11 cellular contexts compared by ENCODE assay signal in genomic region chr5:72134226-72134625, GRCh38. TPM values are rescaled to one million over a fixed set of nuclear protein-coding genes. Genes with fewer than 3 reads are reported as not detected.
DNase-seq lines count a peak whose midpoint lies in the region; ATAC-seq and TF ChIP-seq lines count a peak whose summit lies in the region.
"Had no signal": no experiment of that assay in that cellular context is flagged by ENCODE, and none has a peak within 500 bp of the region (broad histone marks: within the 10 kb centered on the region; RNA-seq: fewer than 3 reads in every experiment).

No MANE protein-coding gene starts in this region.

- H3K4me1 ChIP-seq in gastroesophageal sphincter = peaks cover 3 to 97% (median 25%) of the 10 kb centered on the region in 3 donors

- peak overlapping the region; percentile 76; the same call in 1 of the 2 replicates for H3K27ac Mint-ChIP-seq in WTC11
- H3K27ac Mint-ChIP-seq: activated naive CD8-positive, alpha-beta T cell treated with anti-CD3 and anti-CD28 coated beads, Interleukin-2, amount 50 U/mL, for 24 hours had no signal

- H3K36me3 ChIP-seq in gastroesophageal sphincter = no peaks in the 10 kb centered on the region

- peak; percentile 38 for DNase-seq in NCI-H82 (lab: John Stamatoyannopoulos, UW)
- DNase-seq in NCI-H82 treated with DMSO at 0.1 percent for 48 hours (lab: John Stamatoyannopoulos, UW; ENCODE audit: unreplicated experiment) = no peak
- DNase-seq in WTC11 (ENCODE audit: low spot score) = no peak
- no peak for DNase-seq in substantia nigra (lab: John Stamatoyannopoulos, UW)
- no peak for DNase-seq in activated gamma-delta T cell treated with Interleukin-2 at 50 U/mL for 16 hours
- no peak for DNase-seq in NCI-H1105 treated with DMSO at 0.1 percent for 48 hours (lab: John Stamatoyannopoulos, UW)
- DNase-seq in NCI-H774 (lab: John Stamatoyannopoulos, UW) = no peak
- DNase-seq: activated naive CD8-positive, alpha-beta T cell treated with anti-CD3 and anti-CD28 coated beads, Interleukin-2, amount 50 U/mL, for 24 hours; DMS153 had no signal

- 21 to 40% methylated on average over 3 to 4 of the region's 4 CpGs for WGBS in gastroesophageal sphincter (ENCODE audit: low coverage in 1 of 2), 2 donors

- peak; percentile 67 for ATAC-seq in WTC11
- ATAC-seq in gastroesophageal sphincter = no peak
- ATAC-seq: activated naive CD8-positive, alpha-beta T cell treated with anti-CD3 and anti-CD28 coated beads, Interleukin-2, amount 50 U/mL, for 24 hours; Panc1 had no signal

- peaks cover 39% of the 10 kb centered on the region for H3K4me1 Mint-ChIP-seq in WTC11

- H3K36me3 Mint-ChIP-seq in WTC11 = no peaks in the 10 kb centered on the region

- no peaks in the 10 kb centered on the region for H3K27me3 Mint-ChIP-seq in WTC11 (ENCODE audit: low read depth)

- TF ChIP-seq EP300 in gastroesophageal sphincter (IDR thresholded peaks at IDR 0.05) = no peak

- CTCF ChIA-PET in WTC11 (lab: Charles Lee) = interaction anchor here (2.0 kb wide), 1 partner anchor 33 kb away, joined by 4 read pairs; no protein-coding TSS in a partner anchor

- no peaks in the 10 kb centered on the region for H3K27me3 ChIP-seq in gastroesophageal sphincter

- H3K9me3 ChIP-seq in gastroesophageal sphincter = no peaks in the 10 kb centered on the region

- POLR2A ChIA-PET in WTC11 (lab: Charles Lee) = interaction anchor here (0.6 kb wide), 1 partner anchor 9 kb away, joined by 3 read pairs; no protein-coding TSS in a partner anchor

- no peak for TF ChIP-seq POLR2A in gastroesophageal sphincter (IDR thresholded peaks at IDR 0.05)

- H3K9me3 Mint-ChIP-seq in WTC11 = no peaks in the 10 kb centered on the region
- H3K9me3 Mint-ChIP-seq: activated naive CD8-positive, alpha-beta T cell treated with anti-CD3 and anti-CD28 coated beads, Interleukin-2, amount 50 U/mL, for 24 hours had no signal

- no peak for TF ChIP-seq CTCF in WTC11 (IDR thresholded peaks at IDR 0.05)
- TF ChIP-seq CTCF in gastroesophageal sphincter (IDR thresholded peaks at IDR 0.05) = peak in 1 of 4 experiments; percentile 17

- H3K4me3 ChIP-seq in gastroesophageal sphincter = no peak overlapping the region

- H3K4me3 Mint-ChIP-seq in WTC11 = no peak overlapping the region
- H3K4me3 Mint-ChIP-seq: activated naive CD8-positive, alpha-beta T cell treated with anti-CD3 and anti-CD28 coated beads, Interleukin-2, amount 50 U/mL, for 24 hours had no signal

- H3K27ac ChIP-seq in gastroesophageal sphincter (peak overlapping the region in 3 of 4 donors; percentile 5 to 62 (median 61)), substantia nigra (ENCODE audit: low read depth, low read length, poor library complexity, severe bottlenecking) (peak overlapping the region; percentile 21)

TF ChIP-seq in WTC11, 78 proteins besides CTCF, POLR2A, EP300 and RAD21 (continues in another document):
- TF ChIP-seq ARID4B (CRISPR knock-in tag; IDR thresholded peaks at IDR 0.05; ENCODE audit: borderline replicate concordance) = no peak
- TF ChIP-seq ETV6 (CRISPR knock-in tag; IDR thresholded peaks at IDR 0.05) = no peak
- no peak for TF ChIP-seq IRF2 (CRISPR knock-in tag; IDR thresholded peaks at IDR 0.05; ENCODE audit: borderline replicate concordance, low read depth)
- TF ChIP-seq PRRX2 (CRISPR knock-in tag; IDR thresholded peaks at IDR 0.05) = no peak
- TF ChIP-seq, protein P1, sequence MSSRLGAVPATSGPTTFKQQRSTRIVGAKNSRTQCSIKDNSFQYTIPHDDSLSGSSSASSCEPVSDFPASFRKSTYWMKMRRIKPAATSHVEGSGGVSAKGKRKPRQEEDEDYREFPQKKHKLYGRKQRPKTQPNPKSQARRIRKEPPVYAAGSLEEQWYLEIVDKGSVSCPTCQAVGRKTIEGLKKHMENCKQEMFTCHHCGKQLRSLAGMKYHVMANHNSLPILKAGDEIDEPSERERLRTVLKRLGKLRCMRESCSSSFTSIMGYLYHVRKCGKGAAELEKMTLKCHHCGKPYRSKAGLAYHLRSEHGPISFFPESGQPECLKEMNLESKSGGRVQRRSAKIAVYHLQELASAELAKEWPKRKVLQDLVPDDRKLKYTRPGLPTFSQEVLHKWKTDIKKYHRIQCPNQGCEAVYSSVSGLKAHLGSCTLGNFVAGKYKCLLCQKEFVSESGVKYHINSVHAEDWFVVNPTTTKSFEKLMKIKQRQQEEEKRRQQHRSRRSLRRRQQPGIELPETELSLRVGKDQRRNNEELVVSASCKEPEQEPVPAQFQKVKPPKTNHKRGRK (CRISPR knock-in tag; IDR thresholded peaks at IDR 0.05; ENCODE audit: borderline replicate concordance) = no peak
- TF ChIP-seq JUN (CRISPR knock-in tag; IDR thresholded peaks at IDR 0.05) = no peak
- TF ChIP-seq E2F5 (CRISPR knock-in tag; IDR thresholded peaks at IDR 0.05) = no peak
- no peak for TF ChIP-seq ZNF423 (CRISPR knock-in tag; IDR thresholded peaks at IDR 0.05)
- TF ChIP-seq FOXJ3 (CRISPR knock-in tag; IDR thresholded peaks at IDR 0.05; ENCODE audit: borderline replicate concordance) = no peak
- no peak for TF ChIP-seq TCF7 (CRISPR knock-in tag; IDR thresholded peaks at IDR 0.05; ENCODE audit: low read depth)
- TF ChIP-seq JAZF1 (CRISPR knock-in tag; IDR thresholded peaks at IDR 0.05) = no peak
- TF ChIP-seq GRHL2 (CRISPR knock-in tag; IDR thresholded peaks at IDR 0.05; ENCODE audit: insufficient replicate concordance, severe bottlenecking) = no peak
- TF ChIP-seq ZSCAN18 (CRISPR knock-in tag; IDR thresholded peaks at IDR 0.05) = no peak
- TF ChIP-seq SOX15 (CRISPR knock-in tag; IDR thresholded peaks at IDR 0.05) = no peak
- TF ChIP-seq, protein P2, sequence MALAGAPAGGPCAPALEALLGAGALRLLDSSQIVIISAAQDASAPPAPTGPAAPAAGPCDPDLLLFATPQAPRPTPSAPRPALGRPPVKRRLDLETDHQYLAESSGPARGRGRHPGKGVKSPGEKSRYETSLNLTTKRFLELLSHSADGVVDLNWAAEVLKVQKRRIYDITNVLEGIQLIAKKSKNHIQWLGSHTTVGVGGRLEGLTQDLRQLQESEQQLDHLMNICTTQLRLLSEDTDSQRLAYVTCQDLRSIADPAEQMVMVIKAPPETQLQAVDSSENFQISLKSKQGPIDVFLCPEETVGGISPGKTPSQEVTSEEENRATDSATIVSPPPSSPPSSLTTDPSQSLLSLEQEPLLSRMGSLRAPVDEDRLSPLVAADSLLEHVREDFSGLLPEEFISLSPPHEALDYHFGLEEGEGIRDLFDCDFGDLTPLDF (CRISPR knock-in tag; IDR thresholded peaks at IDR 0.05) = no peak

RNA-seq across cellular contexts. Expression of gene MAP1B, which starts 27.0 kb away (rescaled TPM):
- total RNA-seq in WTC11 (2021) (65.4 to 95.0 TPM (median 65.7 TPM) in 3 replicates), gastroesophageal sphincter (1,000 to 10,000 TPM in 1 of 4 donors, 100 to 1,000 TPM in 3; 601 to 1,344 (median 738) TPM)
